Comparison of ENCODE assay signal across 1 cellular context in genomic region chr1:19799233-19799876, GRCh38.
A peak's percentile ranks its signal among the peaks of the same experiment; 100 is the strongest.
TF ChIP-seq lines count a peak whose summit lies in the region.

No MANE protein-coding gene starts in this region.

TF ChIP-seq in K562, 482 proteins besides CTCF, POLR2A, EP300 and RAD21 (continued from another document and continues in another):
- TF ChIP-seq GABPA (tag; conservative IDR thresholded peaks at IDR 0.05; ENCODE audit: low read depth) (no peak; the same call in 1 of the 2 replicates), ZNF57 (CRISPR knock-in tag; IDR thresholded peaks at IDR 0.05) (no peak), GABPB1 (CRISPR knock-in tag; IDR thresholded peaks at IDR 0.05) (no peak), NFXL1 (CRISPR knock-in tag; IDR thresholded peaks at IDR 0.05) (no peak), NR2C2 (CRISPR knock-in tag; IDR thresholded peaks at IDR 0.05) (no peak), NR2C2 (tag; IDR thresholded peaks at IDR 0.05) (peak; percentile 53), HDAC2 (IDR thresholded peaks at IDR 0.05) (no peak), BHLHE40 (IDR thresholded peaks at IDR 0.05; ENCODE audit: low read length) (no peak), MYBL2 (IDR thresholded peaks at IDR 0.05; ENCODE audit: low read depth) (no peak), MYBL2 (CRISPR knock-in tag; IDR thresholded peaks at IDR 0.05; ENCODE audit: borderline replicate concordance) (no peak), BCOR (IDR thresholded peaks at IDR 0.05) (0 out of 2 replicates have a peak, but pooled peaks have one; percentile 68), PHF21A (IDR thresholded peaks at IDR 0.05; ENCODE audit: borderline replicate concordance, low read depth) (no peak), CHD7 (IDR thresholded peaks at IDR 0.05; ENCODE audit: low read depth, low read length) (no peak), REST (CRISPR knock-in tag; IDR thresholded peaks at IDR 0.05; ENCODE audit: low read depth) (no peak), ZNF134 (CRISPR knock-in tag; conservative IDR thresholded peaks at IDR 0.05) (no peak), ETV1 (tag; conservative IDR thresholded peaks at IDR 0.05; ENCODE audit: low read depth) (0 out of 2 replicates have a peak, but pooled peaks have one; percentile 34), FOXP1 (CRISPR knock-in tag; IDR thresholded peaks at IDR 0.05) (no peak), SUPT5H (IDR thresholded peaks at IDR 0.05) (no peak), ERF (CRISPR knock-in tag; IDR thresholded peaks at IDR 0.05) (no peak), AFF4 (CRISPR knock-in tag; IDR thresholded peaks at IDR 0.05) (no peak), ZNF347 (CRISPR knock-in tag; IDR thresholded peaks at IDR 0.05; ENCODE audit: low read depth) (no peak), ESRRA (IDR thresholded peaks at IDR 0.05; ENCODE audit: borderline replicate concordance, low read depth) (peak; percentile 80), POLR2G (IDR thresholded peaks at IDR 0.05; ENCODE audit: low read depth, low read length) (peak; percentile 73), ZFX (CRISPR knock-in tag; IDR thresholded peaks at IDR 0.05) (0 out of 2 replicates have a peak, but pooled peaks have one; percentile 6), NELFE (IDR thresholded peaks at IDR 0.05; ENCODE audit: insufficient read depth, insufficient read length) (no peak), ZBTB17 (CRISPR knock-in tag; IDR thresholded peaks at IDR 0.05) (no peak), PHB (CRISPR knock-in tag; IDR thresholded peaks at IDR 0.05) (no peak), ZNF398 (CRISPR knock-in tag; IDR thresholded peaks at IDR 0.05) (no peak), ZBTB49 (CRISPR knock-in tag; IDR thresholded peaks at IDR 0.05; ENCODE audit: borderline replicate concordance) (no peak), RB1 (IDR thresholded peaks at IDR 0.05; ENCODE audit: low read depth) (0 out of 2 replicates have a peak, but pooled peaks have one; percentile 11), TEAD4 (IDR thresholded peaks at IDR 0.05; ENCODE audit: low read length) (no peak), TEAD4 (CRISPR knock-in tag; IDR thresholded peaks at IDR 0.05; ENCODE audit: borderline replicate concordance) (no peak), ZBTB5 (IDR thresholded peaks at IDR 0.05) (no peak), ELF1 (tag; IDR thresholded peaks at IDR 0.05) (peak; percentile 85), ZNF586 (CRISPR knock-in tag; conservative IDR thresholded peaks at IDR 0.05) (no peak), ZNF140 (CRISPR knock-in tag; IDR thresholded peaks at IDR 0.05) (no peak), TEAD1 (CRISPR knock-in tag; IDR thresholded peaks at IDR 0.05) (no peak)
